Comparison of ENCODE assay signal across 16 cellular contexts in the genomic region with DNA sequence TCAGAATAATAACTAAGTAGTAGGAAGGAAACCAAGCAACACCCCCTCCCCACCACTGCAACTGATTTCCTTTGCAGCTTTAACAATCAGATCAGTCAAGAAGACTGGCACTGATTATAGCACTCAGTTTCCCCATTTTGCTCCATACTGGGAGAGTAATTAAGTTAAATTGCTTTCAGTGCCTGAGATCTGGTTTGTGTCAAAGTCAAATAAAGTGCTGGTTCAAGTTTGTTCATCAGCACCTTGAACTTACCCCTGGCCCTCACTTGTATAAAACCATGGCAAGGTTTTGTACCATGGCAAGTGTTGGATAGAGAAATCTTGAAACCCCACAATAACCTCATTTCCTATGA.
"Had no signal": no experiment of that assay in that cellular context is flagged by ENCODE, and none has a peak within 500 bp of the region (broad histone marks: within the 10 kb centered on the region; RNA-seq: fewer than 3 reads in every experiment).

No MANE protein-coding gene starts in this region.

- H3K27me3 Mint-ChIP-seq: activated T-helper 17 cell treated with anti-CD3 and anti-CD28 coated beads, Interleukin-2, amount 50 U/mL, for 72 hours; dendritic cell treated with granulocyte-macrophage colony-stimulating factor and Interleukin-4, amounts not matched to agents 40 ng/mL and 50 ng/mL, for 4 days had no signal

- H3K4me1 Mint-ChIP-seq: activated T-helper 17 cell treated with anti-CD3 and anti-CD28 coated beads, Interleukin-2, amount 50 U/mL, for 72 hours; T-cell had no signal

- DNase-seq: activated naive CD4-positive, alpha-beta T cell treated with anti-CD3 and anti-CD28 coated beads for 36 hours; erythroblast; heart right ventricle; kidney glomerular epithelial cell; pancreas; stimulated activated naive CD4-positive, alpha-beta T cell; T-cell; T-helper 9 cell had no signal

- H3K36me3 Mint-ChIP-seq: T-cell had no signal

- FAIRE-seq: astrocyte, bronchial epithelial cell, pancreas had no signal

- H3K9me3 ChIP-seq: gastroesophageal sphincter, pancreas, vagina had no signal

- H3K4me1 ChIP-seq: gastroesophageal sphincter, pancreas, tibial nerve, vagina had no signal

- H3K9me3 Mint-ChIP-seq: activated T-helper 17 cell treated with anti-CD3 and anti-CD28 coated beads, Interleukin-2, amount 50 U/mL, for 72 hours had no signal

- H3K27ac ChIP-seq: gastroesophageal sphincter, pancreas, tibial nerve, vagina had no signal

- H3K4me3 ChIP-seq: gastroesophageal sphincter, heart right ventricle, pancreas, tibial nerve, vagina had no signal

- H3K4me3 Mint-ChIP-seq: activated naive CD4-positive, alpha-beta T cell treated with anti-CD3 and anti-CD28 coated beads for 36 hours; activated T-helper 17 cell treated with anti-CD3 and anti-CD28 coated beads, Interleukin-2, amount 50 U/mL, for 72 hours; dendritic cell treated with granulocyte-macrophage colony-stimulating factor and Interleukin-4, amounts not matched to agents 40 ng/mL and 50 ng/mL, for 4 days; T-cell had no signal

- H3K36me3 ChIP-seq: gastroesophageal sphincter, heart right ventricle, pancreas, tibial nerve, vagina had no signal

- H3K27me3 ChIP-seq: gastroesophageal sphincter, heart right ventricle, pancreas, tibial nerve, vagina had no signal

- H3K27ac Mint-ChIP-seq: activated naive CD4-positive, alpha-beta T cell treated with anti-CD3 and anti-CD28 coated beads for 36 hours; activated T-helper 17 cell treated with anti-CD3 and anti-CD28 coated beads, Interleukin-2, amount 50 U/mL, for 72 hours; dendritic cell treated with granulocyte-macrophage colony-stimulating factor and Interleukin-4, amounts not matched to agents 40 ng/mL and 50 ng/mL, for 4 days; T-cell had no signal

- ATAC-seq: activated CD4-positive, CD25-positive, alpha-beta regulatory T cell treated with anti-CD3 and anti-CD28 coated beads, Interleukin-2, amount 50 U/mL, for 24 hours; activated T-helper 17 cell treated with anti-CD3 and anti-CD28 coated beads, Interleukin-2, amount 50 U/mL, for 72 hours; gastroesophageal sphincter; pancreas; T-cell had no signal
